In genomic region chr2:144357623-144358400, GRCh38 we compare ENCODE assay signal across 8 cellular contexts.
DNase-seq lines count a peak whose midpoint lies in the region; ATAC-seq and TF ChIP-seq lines count a peak whose summit lies in the region.

No MANE protein-coding gene starts in this region.

- no peak for TF ChIP-seq CTCF in GM20000 (IDR thresholded peaks at IDR 0.05; ENCODE audit: extremely low read depth, missing control alignments)
- TF ChIP-seq CTCF in ascending aorta (IDR thresholded peaks at IDR 0.05): no peak

- no peaks in the 10 kb centered on the region for H3K36me3 ChIP-seq in ascending aorta

- H3K4me3 ChIP-seq in ascending aorta: no peak overlapping the region

- H3K9me3 ChIP-seq in ascending aorta: no peaks in the 10 kb centered on the region

- peak overlapping the region; percentile 47 to 57 for H3K27ac ChIP-seq in ascending aorta

- no peaks in the 10 kb centered on the region for H3K27me3 ChIP-seq in ascending aorta

- intact Hi-C loops in ascending aorta (cut with DNase I): no loop called here

- DNase-seq in EL (peak; percentile 97), GM20000 (ENCODE audit: low spot score) (peak; percentile 58), ascending aorta (ENCODE audit: low spot score in 2 of 2) (peak in 1 of 2 donors; percentile 69), mucosa of gallbladder (ENCODE audit: low spot score) (peak; percentile 11), NCI-H2171 treated with DMSO at 0.1 percent for 48 hours (lab: John Stamatoyannopoulos, UW) (no peak), HUDEP-2 (lab: John Stamatoyannopoulos, UW; ENCODE audit: unreplicated experiment in 76 of 76) (no peak)
- DNase-seq in activated effector memory CD4-positive, alpha-beta T cell treated with Interleukin-2 at 50 U/mL for 16 hours: no peak

- H3K4me1 ChIP-seq in ascending aorta: peaks cover 2% of the 10 kb centered on the region in 2 donors

- peak; percentile 77 for ATAC-seq in HG03520 (IDR thresholded peaks at IDR 0.05; ENCODE audit: unreplicated experiment)

Comparison
In these comparisons a context has a peak if more than half of its experiments do, and no peak if none do; other contexts are left out.
1. DNase-seq: peak in EL (single experiment), GM20000 (single experiment) and mucosa of gallbladder (single experiment); none in activated effector memory CD4-positive, alpha-beta T cell treated with Interleukin-2 at 50 U/mL for 16 hours (single experiment), NCI-H2171 treated with DMSO at 0.1 percent for 48 hours (single experiment) and HUDEP-2 (0 of 76).